ENCODE assay signal across 13 cellular contexts in genomic region chr9:130020618-130021017, GRCh38. TPM values are rescaled to one million over a fixed set of nuclear protein-coding genes. Genes with fewer than 3 reads are reported as not detected.
A peak's percentile ranks its signal among the peaks of the same experiment; 100 is the strongest.
DNase-seq lines count a peak whose midpoint lies in the region; ATAC-seq lines count a peak whose summit lies in the region.
"Had no signal": no experiment of that assay in that cellular context is flagged by ENCODE, and none has a peak within 500 bp of the region (broad histone marks: within the 10 kb centered on the region; RNA-seq: fewer than 3 reads in every experiment).

No MANE protein-coding gene starts in this region.

- no peaks in the 10 kb centered on the region for H3K9me3 Mint-ChIP-seq in activated naive CD4-positive, alpha-beta T cell treated with anti-CD3 and anti-CD28 coated beads, Interleukin-2, amount 50 U/mL, for 24 hours
- peaks cover 0 to 8% (median 0%) of the 10 kb centered on the region in 11 donors for H3K9me3 Mint-ChIP-seq in naive thymus-derived CD4-positive, alpha-beta T cell

- H3K4me3 ChIP-seq in naive thymus-derived CD4-positive, alpha-beta T cell (ENCODE audit: low read length): no peak overlapping the region
- H3K4me3 ChIP-seq: upper lobe of left lung had no signal

- H3K9me3 ChIP-seq in naive thymus-derived CD4-positive, alpha-beta T cell (ENCODE audit: control insufficient read depth in 2 of 3, low read length in 3 of 3): peaks cover 0 to 7% (median 0%) of the 10 kb centered on the region in 3 experiments
- H3K9me3 ChIP-seq: upper lobe of left lung had no signal

- peaks cover 32 to 59% of the 10 kb centered on the region in 2 donors for H3K4me1 ChIP-seq in naive thymus-derived CD4-positive, alpha-beta T cell (ENCODE audit: control insufficient read depth in 2 of 2, insufficient read depth in 2 of 2, low read length in 2 of 2)

- no peaks in the 10 kb centered on the region for H3K27me3 Mint-ChIP-seq in activated naive CD4-positive, alpha-beta T cell treated with anti-CD3 and anti-CD28 coated beads, Interleukin-2, amount 50 U/mL, for 24 hours
- H3K27me3 Mint-ChIP-seq in naive thymus-derived CD4-positive, alpha-beta T cell: no peaks in the 10 kb centered on the region

- POLR2A ChIA-PET in naive thymus-derived CD4-positive, alpha-beta T cell (lab: Charles Lee): no interaction called here

- H3K4me3 Mint-ChIP-seq in activated naive CD4-positive, alpha-beta T cell treated with anti-CD3 and anti-CD28 coated beads, Interleukin-2, amount 50 U/mL, for 24 hours: peak overlapping the region; percentile 61
- H3K4me3 Mint-ChIP-seq in naive thymus-derived CD4-positive, alpha-beta T cell: peak overlapping the region in 8 of 10 donors; percentile 3 to 62 (median 40)
- H3K4me3 Mint-ChIP-seq: endodermal cell had no signal

- no peak for ATAC-seq in naive thymus-derived CD4-positive, alpha-beta T cell

- intact Hi-C loops in naive thymus-derived CD4-positive, alpha-beta T cell (cut with micrococcal nuclease): loop anchor here in 1 of 2 donors (1.0 kb wide), 1 partner anchor 10 kb away; no protein-coding TSS in a partner anchor

- H3K4me1 Mint-ChIP-seq in activated naive CD4-positive, alpha-beta T cell treated with anti-CD3 and anti-CD28 coated beads, Interleukin-2, amount 50 U/mL, for 24 hours: peaks cover 81% of the 10 kb centered on the region
- H3K4me1 Mint-ChIP-seq in naive thymus-derived CD4-positive, alpha-beta T cell: peaks cover 33 to 84% (median 73%) of the 10 kb centered on the region in 7 donors
- H3K4me1 Mint-ChIP-seq: endodermal cell had no signal

- no peaks in the 10 kb centered on the region for H3K27me3 ChIP-seq in naive thymus-derived CD4-positive, alpha-beta T cell (ENCODE audit: control insufficient read depth in 2 of 2, insufficient read depth in 2 of 2, low read length in 2 of 2)
- H3K27me3 ChIP-seq: upper lobe of left lung had no signal

- peaks cover 0 to 10% (median 0%) of the 10 kb centered on the region in 3 experiments for H3K36me3 ChIP-seq in naive thymus-derived CD4-positive, alpha-beta T cell (ENCODE audit: control insufficient read depth in 2 of 3, insufficient read depth in 3 of 3, low read length in 3 of 3)
- H3K36me3 ChIP-seq: upper lobe of left lung had no signal

- peaks cover 20% of the 10 kb centered on the region for H3K36me3 Mint-ChIP-seq in activated naive CD4-positive, alpha-beta T cell treated with anti-CD3 and anti-CD28 coated beads, Interleukin-2, amount 50 U/mL, for 24 hours
- H3K36me3 Mint-ChIP-seq in naive thymus-derived CD4-positive, alpha-beta T cell: peaks cover 0 to 27% (median 21%) of the 10 kb centered on the region in 5 donors

- CTCF ChIA-PET in naive thymus-derived CD4-positive, alpha-beta T cell (lab: Charles Lee): no interaction called here

- no peak for DNase-seq in activated naive CD4-positive, alpha-beta T cell (lab: John Stamatoyannopoulos, UW)
- DNase-seq in astrocyte of the hippocampus (ENCODE audit: low read depth, low spot score) (peak; percentile 25), mucosa of gallbladder (ENCODE audit: low spot score) (no peak), NCI-H82 (lab: John Stamatoyannopoulos, UW) (no peak), DMS79 treated with DMSO at 0.1 percent for 48 hours (lab: John Stamatoyannopoulos, UW) (no peak)
- DNase-seq in naive thymus-derived CD4-positive, alpha-beta T cell: no peak
- DNase-seq in effector CD4-positive, alpha-beta T cell: no peak
- DNase-seq: AML-193, endodermal cell, mesendoderm, NCI-H2227 treated with DMSO at 0.1 percent for 48 hours, upper lobe of left lung had no signal

- peak overlapping the region; percentile 90 for H3K27ac Mint-ChIP-seq in activated naive CD4-positive, alpha-beta T cell treated with anti-CD3 and anti-CD28 coated beads, Interleukin-2, amount 50 U/mL, for 24 hours
- H3K27ac Mint-ChIP-seq in naive thymus-derived CD4-positive, alpha-beta T cell: peak overlapping the region; percentile 36 to 82 (median 79)

- H3K27ac ChIP-seq in naive thymus-derived CD4-positive, alpha-beta T cell (ENCODE audit: low read depth, low read length): no peak overlapping the region
- H3K27ac ChIP-seq: upper lobe of left lung had no signal

RNA-seq across cellular contexts. Expression of gene FNBP1, which starts 22.4 kb away (rescaled TPM):
- total RNA-seq in naive thymus-derived CD4-positive, alpha-beta T cell: 100 to 1,000 TPM; 160 to 207 (median 174) TPM
- 100 to 1,000 TPM; 138 to 160 TPM for polyA plus RNA-seq in naive thymus-derived CD4-positive, alpha-beta T cell
- total RNA-seq in mucosa of gallbladder: 66.4 TPM

RNA-seq across cellular contexts. Expression of gene GPR107, which starts 33.1 kb away (rescaled TPM):
- 10 to 100 TPM; 21.6 to 24.0 (median 22.8) TPM for total RNA-seq in naive thymus-derived CD4-positive, alpha-beta T cell
- polyA plus RNA-seq in naive thymus-derived CD4-positive, alpha-beta T cell: 1 to 10 TPM; 2.8 to 3.0 TPM
- total RNA-seq in mucosa of gallbladder: 39.6 TPM
